Comparison of ENCODE assay signal across 8 cellular contexts in the genomic region with DNA sequence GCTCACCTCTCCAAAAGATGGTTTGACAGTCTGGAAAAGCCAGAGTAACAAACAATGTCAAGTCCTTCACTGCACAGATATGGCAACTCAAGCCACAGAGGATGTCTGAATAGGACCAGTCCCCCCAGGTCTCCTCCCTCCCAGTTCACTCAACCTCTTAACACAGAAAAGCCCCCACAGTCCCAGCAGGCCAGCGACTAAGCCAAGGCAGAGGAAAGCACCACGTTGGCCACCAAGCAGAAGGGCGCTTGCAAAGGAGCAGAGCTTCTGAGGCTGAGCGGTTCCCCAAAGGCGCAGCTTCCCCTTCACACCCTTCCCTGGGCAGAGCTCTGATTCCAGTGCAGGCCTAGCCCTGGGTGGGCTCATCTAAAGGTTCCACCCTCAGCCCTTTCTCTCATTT.
A peak's percentile ranks its signal among the peaks of the same experiment; 100 is the strongest.
DNase-seq lines count a peak whose midpoint lies in the region; ATAC-seq and TF ChIP-seq lines count a peak whose summit lies in the region.

No MANE protein-coding gene starts in this region.

- in situ Hi-C loops in ACHN (cut with HindIII; ENCODE audit: low pct_ligation_motif_present, low pct_unique_long_range_greater_than_20kb, low sequenced_read_pairs), result no loop called here

- H3K36me3 ChIP-seq in upper lobe of left lung, result no peaks in the 10 kb centered on the region

- H3K27ac ChIP-seq in upper lobe of left lung, result peak overlapping the region; percentile 19 to 89 (median 76)

- H3K9me3 ChIP-seq in upper lobe of left lung, result no peaks in the 10 kb centered on the region

- no peak for TF ChIP-seq EP300 in upper lobe of left lung (IDR thresholded peaks at IDR 0.05)

- CTCF ChIA-PET in WTC11 (lab: Charles Lee), result interaction anchor here (0.6 to 1.6 kb wide), 13 partner anchors 25 to 284 kb away, joined by 3 to 17 read pairs (median 5); partner anchors contain the start of genes AQP11 and PAK1

- H3K4me3 ChIP-seq in upper lobe of left lung, result peak overlapping the region; percentile 3 to 57 (median 48)

- peak overlapping the region; percentile 82 for H3K4me3 Mint-ChIP-seq in WTC11
- peak overlapping the region; percentile 88 for H3K4me3 Mint-ChIP-seq in endothelial cell (ENCODE audit: unreplicated experiment)

- no peak for TF ChIP-seq POLR2A in upper lobe of left lung (IDR thresholded peaks at IDR 0.05)

- H3K27me3 Mint-ChIP-seq in WTC11 (ENCODE audit: low read depth), result no peaks in the 10 kb centered on the region
- peaks cover 4% of the 10 kb centered on the region for H3K27me3 Mint-ChIP-seq in endothelial cell (ENCODE audit: unreplicated experiment)

- DNase-seq in CD1c-positive myeloid dendritic cell (ENCODE audit: extremely low spot score), result peak; percentile 60
- no peak for DNase-seq in WTC11 (ENCODE audit: low spot score)
- DNase-seq in endothelial cell (ENCODE audit: low spot score), result peak; percentile 11
- DNase-seq in myocyte (ENCODE audit: low read depth), result peak; percentile 33
- DNase-seq in upper lobe of left lung, result peak in 1 of 2 donors; percentile 62
- no peak for DNase-seq in ACHN

- H3K36me3 Mint-ChIP-seq in WTC11 (no peaks in the 10 kb centered on the region), endothelial cell (ENCODE audit: low read depth, unreplicated experiment) (no peaks in the 10 kb centered on the region)

- H3K27ac Mint-ChIP-seq in WTC11 (peak overlapping the region; percentile 36), endothelial cell (ENCODE audit: unreplicated experiment) (peak overlapping the region; percentile 20)

- POLR2A ChIA-PET in WTC11 (lab: Charles Lee), result no interaction called here

- ATAC-seq in GM19395 (IDR thresholded peaks at IDR 0.05; ENCODE audit: unreplicated experiment) (peak; percentile 51), HG03432 (IDR thresholded peaks at IDR 0.05; ENCODE audit: unreplicated experiment) (peak; percentile 46), WTC11 (peak; percentile 17), upper lobe of left lung (ENCODE audit: low FRiP score in 2 of 2) (peak; percentile 80 to 81)

- H3K27me3 ChIP-seq in upper lobe of left lung, result no peaks in the 10 kb centered on the region

- H3K9me3 Mint-ChIP-seq in WTC11, result no peaks in the 10 kb centered on the region
- H3K9me3 Mint-ChIP-seq in endothelial cell (ENCODE audit: unreplicated experiment), result no peaks in the 10 kb centered on the region

- H3K4me1 ChIP-seq in upper lobe of left lung, result peaks cover 9 to 36% (median 21%) of the 10 kb centered on the region in 4 donors

- TF ChIP-seq CTCF in WTC11 (IDR thresholded peaks at IDR 0.05), result no peak
- no peak for TF ChIP-seq CTCF in endothelial cell (IDR thresholded peaks at IDR 0.05; ENCODE audit: unreplicated experiment)
- no peak for TF ChIP-seq CTCF in upper lobe of left lung (IDR thresholded peaks at IDR 0.05)

- peaks cover 70% of the 10 kb centered on the region for H3K4me1 Mint-ChIP-seq in WTC11
- H3K4me1 Mint-ChIP-seq in endothelial cell (ENCODE audit: unreplicated experiment), result peaks cover 32% of the 10 kb centered on the region

- 40 to 42% methylated on average over 1 to 5 of the region's 5 CpGs for whole genome bisulfite sequencing in upper lobe of left lung, 2 donors

TF ChIP-seq in WTC11, 78 proteins besides CTCF, POLR2A, EP300 and RAD21:
- no peak for TF ChIP-seq STAT6 (CRISPR knock-in tag; conservative IDR thresholded peaks at IDR 0.05; ENCODE audit: low read depth)
- TF ChIP-seq, protein P1, sequence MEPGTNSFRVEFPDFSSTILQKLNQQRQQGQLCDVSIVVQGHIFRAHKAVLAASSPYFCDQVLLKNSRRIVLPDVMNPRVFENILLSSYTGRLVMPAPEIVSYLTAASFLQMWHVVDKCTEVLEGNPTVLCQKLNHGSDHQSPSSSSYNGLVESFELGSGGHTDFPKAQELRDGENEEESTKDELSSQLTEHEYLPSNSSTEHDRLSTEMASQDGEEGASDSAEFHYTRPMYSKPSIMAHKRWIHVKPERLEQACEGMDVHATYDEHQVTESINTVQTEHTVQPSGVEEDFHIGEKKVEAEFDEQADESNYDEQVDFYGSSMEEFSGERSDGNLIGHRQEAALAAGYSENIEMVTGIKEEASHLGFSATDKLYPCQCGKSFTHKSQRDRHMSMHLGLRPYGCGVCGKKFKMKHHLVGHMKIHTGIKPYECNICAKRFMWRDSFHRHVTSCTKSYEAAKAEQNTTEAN (CRISPR knock-in tag; IDR thresholded peaks at IDR 0.05), result no peak
- TF ChIP-seq KAT7 (CRISPR knock-in tag; IDR thresholded peaks at IDR 0.05; ENCODE audit: borderline replicate concordance), result no peak

Comparison
In these comparisons a context has a peak if more than half of its experiments do, and no peak if none do; other contexts are left out.
1. DNase-seq: peak in CD1c-positive myeloid dendritic cell (single experiment), endothelial cell (single experiment) and myocyte (single experiment); none in WTC11 (single experiment) and ACHN (single experiment).
2. ATAC-seq: peak in every context shown above with its lines; median percentile 80 in upper lobe of left lung; 51 in GM19395; 46 in HG03432; 17 in WTC11.